Comparison of ENCODE assay signal across 17 cellular contexts in the genomic region with DNA sequence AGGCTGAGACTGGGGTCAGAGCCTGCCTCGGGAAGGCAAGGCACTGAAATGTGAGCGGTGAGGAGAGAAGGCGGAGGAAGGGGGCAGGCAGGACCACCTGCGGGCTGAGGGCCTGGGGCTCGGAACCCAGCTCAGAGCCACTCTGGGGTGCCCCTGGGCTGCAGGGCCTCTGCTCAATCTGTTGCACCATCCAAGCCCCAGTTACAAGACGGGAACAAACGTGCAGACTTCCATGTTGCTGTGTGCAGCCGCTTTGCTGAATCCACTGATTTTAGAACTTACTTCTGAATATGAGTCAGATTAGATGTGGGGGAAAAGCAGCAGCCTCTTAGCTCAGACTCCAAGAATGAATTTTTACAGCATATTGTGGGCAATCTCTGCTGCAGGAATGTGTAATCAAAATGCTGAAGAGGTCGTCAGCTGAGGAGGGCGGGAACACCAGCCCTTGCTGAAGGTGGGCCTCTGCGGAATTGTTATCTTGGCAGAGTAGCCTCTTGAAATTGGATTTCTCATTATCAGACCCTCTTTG. TPM values are rescaled to one million over a fixed set of nuclear protein-coding genes. Genes with fewer than 3 reads are reported as not detected.
DNase-seq lines count a peak whose midpoint lies in the region; TF ChIP-seq lines count a peak whose summit lies in the region.
"Had no signal": no experiment of that assay in that cellular context is flagged by ENCODE, and none has a peak within 500 bp of the region (broad histone marks: within the 10 kb centered on the region; RNA-seq: fewer than 3 reads in every experiment).

No MANE protein-coding gene starts in this region.

- CTCF ChIA-PET in RWPE1 (lab: Yijun Ruan, JAX), result interaction anchor here (0.7 kb wide), 1 partner anchor 104 kb away, joined by 3 read pairs; no protein-coding TSS in a partner anchor

- H3K27me3 ChIP-seq in neural progenitor cell, result no peaks in the 10 kb centered on the region
- H3K27me3 ChIP-seq: ovary had no signal

- H3K36me3 ChIP-seq in neural progenitor cell, result no peaks in the 10 kb centered on the region
- H3K36me3 ChIP-seq: ovary had no signal

- H3K4me1 Mint-ChIP-seq in IgD-negative memory B cell (peaks cover 14 to 22% (median 19%) of the 10 kb centered on the region in 3 donors), chondrocyte (ENCODE audit: low read depth) (peaks cover 22% of the 10 kb centered on the region), neural progenitor cell (peaks cover 3% of the 10 kb centered on the region)

- H3K9me3 Mint-ChIP-seq in IgD-negative memory B cell (no peaks in the 10 kb centered on the region), chondrocyte (ENCODE audit: low read depth) (no peaks in the 10 kb centered on the region), neural progenitor cell (no peaks in the 10 kb centered on the region)

- H3K27ac ChIP-seq in neural progenitor cell (no peak overlapping the region), RWPE1 (no peak overlapping the region)
- H3K27ac ChIP-seq: ovary, VCaP had no signal

- no peaks in the 10 kb centered on the region for H3K4me1 ChIP-seq in neural progenitor cell

- H3K27me3 Mint-ChIP-seq in IgD-negative memory B cell (no peaks in the 10 kb centered on the region), chondrocyte (ENCODE audit: low read depth) (peaks cover 15% of the 10 kb centered on the region), neural progenitor cell (ENCODE audit: insufficient read depth, low read depth) (peaks cover 5% of the 10 kb centered on the region)

- DNase-seq in Ammon's horn (ENCODE audit: low spot score) (peak; percentile 26), chondrocyte (ENCODE audit: low spot score) (no peak), neural progenitor cell (ENCODE audit: low spot score) (no peak), NCI-H446 treated with DMSO at 0.1 percent for 48 hours (lab: John Stamatoyannopoulos, UW) (no peak), RWPE1 (ENCODE audit: low spot score) (no peak), NCI-H1417 (lab: John Stamatoyannopoulos, UW) (no peak), cerebellum (ENCODE audit: low spot score) (no peak)
- DNase-seq: activated T-cell treated with anti-CD3 and anti-CD28 coated beads, Interleukin-2, amount 50 U/mL, for 1 hour; H7; Karpas-422; RPMI8226; stimulated activated CD4-positive, alpha-beta T cell treated with anti-CD3 and anti-CD28 coated beads, Interleukin-2, amount 100 ng/mL, for 24 hours; stimulated activated naive CD4-positive, alpha-beta T cell treated with Interleukin-2 at 50 U/mL for 16 hours had no signal

- H3K36me3 Mint-ChIP-seq in IgD-negative memory B cell (peaks cover 17% of the 10 kb centered on the region), chondrocyte (ENCODE audit: low read depth) (no peaks in the 10 kb centered on the region), neural progenitor cell (no peaks in the 10 kb centered on the region)

- H3K4me3 Mint-ChIP-seq in IgD-negative memory B cell (no peak overlapping the region), chondrocyte (ENCODE audit: unreplicated experiment) (peak overlapping the region; percentile 24), neural progenitor cell (no peak overlapping the region)

- no peaks in the 10 kb centered on the region for H3K79me2 ChIP-seq in neural progenitor cell (ENCODE audit: low read depth)

- no peak overlapping the region for H2AFZ ChIP-seq in neural progenitor cell (replicated peaks)

- TF ChIP-seq CTCF in chondrocyte (IDR thresholded peaks at IDR 0.05) (no peak), neural progenitor cell (IDR thresholded peaks at IDR 0.05) (no peak), RWPE1 (conservative IDR thresholded peaks at IDR 0.05; ENCODE audit: low read depth) (no peak)

- no peaks in the 10 kb centered on the region for H3F3A ChIP-seq in neural progenitor cell (ENCODE audit: low read depth)

- no peak overlapping the region for H3K9ac ChIP-seq in neural progenitor cell

- H3K4me3 ChIP-seq in neural progenitor cell, result no peak overlapping the region
- H3K4me3 ChIP-seq: ovary had no signal

- POLR2A ChIA-PET in RWPE1 (lab: Yijun Ruan, JAX; ENCODE audit: low non-redundant PET), result no interaction called here

- H3K4me2 ChIP-seq in neural progenitor cell, result no peak overlapping the region

- peak overlapping the region in 2 of 3 donors; percentile 39 to 82 for H3K27ac Mint-ChIP-seq in IgD-negative memory B cell
- peak overlapping the region; percentile 69 for H3K27ac Mint-ChIP-seq in chondrocyte (ENCODE audit: unreplicated experiment)
- H3K27ac Mint-ChIP-seq in neural progenitor cell, result peak overlapping the region; percentile 79

- H3K9me3 ChIP-seq in neural progenitor cell (ENCODE audit: low read depth), result no peaks in the 10 kb centered on the region
- H3K9me3 ChIP-seq: ovary had no signal

- no peaks in the 10 kb centered on the region for H4K20me1 ChIP-seq in neural progenitor cell (ENCODE audit: low read depth)

RNA-seq across cellular contexts. Expression of a gene that starts 21.6 kb away (rescaled TPM):
- 120 TPM for polyA plus RNA-seq in IgD-negative memory B cell
- 0.15 to 0.27 TPM in 2 of 3 replicates, not detected in the other for total RNA-seq in chondrocyte
- total RNA-seq in neural progenitor cell (ENCODE audit: low replicate concordance), result 0.15 TPM in 1 of 2 replicates, not detected in the other
- 1.9 TPM for total RNA-seq in cerebellum
- total RNA-seq: glomerular endothelial cell had no signal
